In the genomic region with DNA sequence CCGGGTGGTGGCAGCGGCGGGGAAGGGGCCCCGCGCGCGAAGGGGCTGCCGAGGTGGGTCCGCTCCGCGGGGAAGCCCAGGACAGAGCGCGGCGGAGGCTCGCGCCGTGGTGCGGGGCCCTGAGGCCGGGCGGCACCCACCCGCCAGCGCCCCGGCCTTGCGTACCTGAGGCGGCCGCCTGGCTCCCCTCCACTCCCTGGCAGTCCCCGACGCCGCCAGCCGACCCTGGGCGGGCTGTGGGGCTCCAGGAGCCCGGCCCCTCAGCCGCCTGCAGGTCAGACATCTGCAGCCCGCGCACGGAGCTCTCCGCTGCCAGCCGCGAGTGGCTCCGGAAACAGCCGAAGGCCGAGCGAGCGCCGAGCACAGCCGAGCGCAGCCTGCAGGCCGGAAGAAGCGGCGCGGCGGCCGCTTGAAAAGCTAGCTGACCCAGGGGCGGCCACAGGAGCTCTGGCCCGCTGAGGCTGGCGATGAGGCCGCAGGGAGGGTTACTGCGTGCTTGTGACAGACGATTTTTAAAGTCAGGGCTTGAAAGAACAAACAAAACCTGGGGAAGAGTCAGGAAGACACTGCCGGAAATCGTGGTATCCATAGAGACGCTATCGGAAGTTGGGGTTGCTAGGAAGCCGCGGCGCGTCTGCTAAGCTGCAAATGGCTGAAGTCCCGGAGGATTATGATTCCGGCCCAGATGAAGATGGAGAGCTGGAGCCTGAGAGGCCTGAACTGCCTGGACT, we compare ENCODE assay signal across 8 cellular contexts. TPM values are rescaled to one million over a fixed set of nuclear protein-coding genes. Genes with fewer than 3 reads are reported as not detected.
DNase-seq lines count a peak whose midpoint lies in the region; ATAC-seq, FAIRE-seq and TF ChIP-seq lines count a peak whose summit lies in the region.

Gene SAMD15, plus strand, starts transcription at position 609 of the 731 bp plus-strand sequence. Its CDS starts 40 bp downstream, at position 649.
A gene with protein sequence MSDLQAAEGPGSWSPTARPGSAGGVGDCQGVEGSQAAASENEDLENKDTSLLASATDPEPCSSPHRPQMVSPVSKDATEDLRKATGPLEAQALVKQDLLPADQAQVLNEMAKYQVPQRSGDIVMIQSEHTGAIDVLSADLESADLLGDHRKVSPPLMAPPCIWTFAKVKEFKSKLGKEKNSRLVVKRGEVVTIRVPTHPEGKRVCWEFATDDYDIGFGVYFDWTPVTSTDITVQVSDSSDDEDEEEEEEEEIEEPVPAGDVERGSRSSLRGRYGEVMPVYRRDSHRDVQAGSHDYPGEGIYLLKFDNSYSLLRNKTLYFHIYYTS (minus strand): TSS at position 324 of the 731 bp plus-strand sequence. CDS start 41 bp downstream, at position 283.

- 0 to 1% (median 1%) methylated on average over 46 to 69 of the region's 69 CpGs for WGBS in psoas muscle, 3 donors

- H3K36me3 ChIP-seq in right atrium auricular region (no peaks in the 10 kb centered on the region), psoas muscle (ENCODE audit: insufficient read depth in 1 of 2, low read depth in 1 of 2) (no peaks in the 10 kb centered on the region)

- ATAC-seq in HG02678 (IDR thresholded peaks at IDR 0.05; ENCODE audit: unreplicated experiment) (peak; percentile 86), psoas muscle (peak; percentile 98 to 100 (median 98))

- intact Hi-C loops in psoas muscle (cut with DNase I): loop anchor here in 1 of 2 donors (5.0 kb wide), 1 partner anchor 80 kb away; the partner anchor contains the start of genes AHSA1 and VIPAS39

- H3K27me3 ChIP-seq in right atrium auricular region (no peaks in the 10 kb centered on the region), psoas muscle (ENCODE audit: insufficient read depth in 3 of 3, low read length in 2 of 3) (no peaks in the 10 kb centered on the region)

- TF ChIP-seq CTCF in GM12875 (IDR thresholded peaks at IDR 0.05; ENCODE audit: borderline replicate concordance, insufficient read depth, low read depth, low read length): 0 out of 2 replicates have a peak, but pooled peaks have one; percentile 13
- peak; percentile 12 to 51 for TF ChIP-seq CTCF in right atrium auricular region (IDR thresholded peaks at IDR 0.05)
- TF ChIP-seq CTCF in psoas muscle (IDR thresholded peaks at IDR 0.05): peak; percentile 20

- peaks cover 0 to 13% of the 10 kb centered on the region in 2 donors for H3K4me1 ChIP-seq in right atrium auricular region
- H3K4me1 ChIP-seq in psoas muscle: peaks cover 12% of the 10 kb centered on the region

- FAIRE-seq in urothelium cell line (lab: Jason Lieb, UNC): no peak

- DNase-seq in NCI-H1105 treated with DMSO at 0.1 percent for 48 hours (lab: John Stamatoyannopoulos, UW): peak; percentile 89
- peak; percentile 82 for DNase-seq in SW480 (ENCODE audit: low spot score)
- peak; percentile 79 for DNase-seq in amniotic epithelial cell (ENCODE audit: low read depth)
- DNase-seq in right atrium auricular region (ENCODE audit: low spot score): peak; percentile 74
- peak; percentile 85 to 93 for DNase-seq in psoas muscle
- peak; percentile 96 for DNase-seq in urothelium cell line (ENCODE audit: low spot score)

- H3K27ac ChIP-seq in right atrium auricular region: peak within 1 kb of the TSS; percentile 74 to 86
- peak within 1 kb of the TSS; percentile 75 for H3K27ac ChIP-seq in psoas muscle

- H3K9me3 ChIP-seq in right atrium auricular region: no peaks in the 10 kb centered on the region
- H3K9me3 ChIP-seq in psoas muscle: no peaks in the 10 kb centered on the region

- H3K4me3 ChIP-seq in GM12875 (ENCODE audit: low read depth, low read length) (peak within 1 kb of the TSS; percentile 81), right atrium auricular region (peak within 1 kb of the TSS; percentile 76 to 92), psoas muscle (peak within 1 kb of the TSS; percentile 92)

RNA-seq across cellular contexts. Expression of gene SAMD15, which starts in this region (rescaled TPM):
- total RNA-seq in right atrium auricular region: under 1 TPM; 0.26 to 0.39 TPM
- total RNA-seq in psoas muscle: under 1 TPM in 1 of 4 donors, not detected in 3; 0.21 TPM
- under 1 TPM; 0.12 to 0.75 (median 0.17) TPM for polyA plus RNA-seq in psoas muscle

RNA-seq across cellular contexts. Expression of the second gene that starts in this region (rescaled TPM):
- total RNA-seq in right atrium auricular region (1 to 10 TPM; 6.6 to 7.5 TPM), psoas muscle (1 to 10 TPM; 2.8 to 3.5 (median 3.1) TPM)
- 1 to 10 TPM; 1.5 to 9.2 (median 2.8) TPM for polyA plus RNA-seq in psoas muscle

Comparison
In these comparisons a context has a peak if more than half of its experiments do, and no peak if none do; other contexts are left out.
1. Peak in every context shown above with its lines: DNase-seq, ATAC-seq, H3K4me3 ChIP-seq and H3K27ac ChIP-seq.